33 cellular contexts compared by ENCODE assay signal in genomic region chr4:66842401-66842800, GRCh38.
"Had no signal": no experiment of that assay in that cellular context is flagged by ENCODE, and none has a peak within 500 bp of the region (broad histone marks: within the 10 kb centered on the region; RNA-seq: fewer than 3 reads in every experiment).

No MANE protein-coding gene starts in this region.

- H3K4me1 Mint-ChIP-seq: activated CD4-positive, alpha-beta T cell treated with anti-CD3 and anti-CD28 coated beads, Interleukin-2, amount 10 ng/mL, durations not matched to agents 7 days and 5 days; activated naive CD4-positive, alpha-beta T cell treated with anti-CD3 and anti-CD28 coated beads, Interleukin-2, amount 50 U/mL, for 24 hours; activated naive CD8-positive, alpha-beta T cell treated with anti-CD3 and anti-CD28 coated beads for 36 hours; activated naive CD8-positive, alpha-beta T cell treated with anti-CD3 and anti-CD28 coated beads, Interleukin-2, amount 50 U/mL, for 24 hours; activated T-helper 17 cell treated with anti-CD3 and anti-CD28 coated beads, Interleukin-2, amount 50 U/mL, for 72 hours; endodermal cell; T-helper 17 cell had no signal

- H3K9me3 ChIP-seq: adrenal gland, body of pancreas, breast epithelium, colonic mucosa had no signal

- ATAC-seq: activated CD8-positive, alpha-beta T cell treated with anti-CD3 and anti-CD28 coated beads for 36 hours; activated naive CD8-positive, alpha-beta T cell treated with anti-CD3 and anti-CD28 coated beads, Interleukin-2, amount 50 U/mL, for 24 hours; activated T-cell treated with anti-CD3 and anti-CD28 coated beads, Interleukin-2, amount 50 U/mL, for 4 hours; activated T-helper 17 cell treated with anti-CD3 and anti-CD28 coated beads, Interleukin-2, amount 50 U/mL, for 72 hours; body of pancreas; esophagus mucosa; heart right ventricle; T-helper 17 cell had no signal

- H3K27ac Mint-ChIP-seq: activated CD4-positive, alpha-beta T cell treated with anti-CD3 and anti-CD28 coated beads, Interleukin-2, amount 10 ng/mL, durations not matched to agents 7 days and 5 days; activated CD8-positive, alpha-beta T cell treated with anti-CD3 and anti-CD28 coated beads for 36 hours; activated naive CD4-positive, alpha-beta T cell treated with anti-CD3 and anti-CD28 coated beads for 36 hours; activated naive CD4-positive, alpha-beta T cell treated with anti-CD3 and anti-CD28 coated beads, Interleukin-2, amount 50 U/mL, for 24 hours; activated naive CD8-positive, alpha-beta T cell treated with anti-CD3 and anti-CD28 coated beads for 36 hours; activated naive CD8-positive, alpha-beta T cell treated with anti-CD3 and anti-CD28 coated beads, Interleukin-2, amount 50 U/mL, for 24 hours; activated T-helper 17 cell treated with anti-CD3 and anti-CD28 coated beads, Interleukin-2, amount 50 U/mL, for 72 hours; endodermal cell; T-helper 17 cell; T-helper 2 cell treated with Interferon-gamma antibody and Interleukin-4, amounts not matched to agents 5 μg/mL and 100 μg/mL, for 36 hours had no signal

- DNase-seq: activated CD4-positive, alpha-beta T cell treated with anti-CD3 and anti-CD28 coated beads for 4 hours; activated CD4-positive, alpha-beta T cell treated with anti-CD3 and anti-CD28 coated beads, Interleukin-2, amount 10 ng/mL, durations not matched to agents 7 days and 5 days; activated CD4-positive, alpha-beta T cell treated with anti-CD3 and anti-CD28 coated beads, Interleukin-2, amount 50 U/mL, for 48 hours; activated CD4-positive, CD25-positive, alpha-beta regulatory T cell; activated CD4-positive, CD25-positive, alpha-beta regulatory T cell treated with anti-CD3 and anti-CD28 coated beads, Interleukin-2, amount 50 U/mL, for 72 hours; activated CD8-positive, alpha-beta memory T cell treated with anti-CD3 and anti-CD28 coated beads for 24 hours; activated CD8-positive, alpha-beta T cell treated with anti-CD3 and anti-CD28 coated beads for 36 hours; activated effector memory CD4-positive, alpha-beta T cell treated with anti-CD3 and anti-CD28 coated beads, Interleukin-2, amount 50 U/mL, for 16 hours; activated naive CD4-positive, alpha-beta T cell treated with anti-CD3 and anti-CD28 coated beads for 36 hours; activated naive CD8-positive, alpha-beta T cell treated with anti-CD3 and anti-CD28 coated beads for 36 hours; activated naive CD8-positive, alpha-beta T cell treated with anti-CD3 and anti-CD28 coated beads, Interleukin-2, amount 50 U/mL, for 24 hours; activated T-cell treated with anti-CD3 and anti-CD28 coated beads, Interleukin-2, amount 50 U/mL, for 4 hours; adrenal gland; amygdala; aorta; body of pancreas; central memory CD4-positive, alpha-beta T cell; cerebellar nuclear complex; colonic mucosa; effector CD8-positive, alpha-beta T cell; endodermal cell; foreskin fibroblast; heart right ventricle; T-helper 1 cell; T-helper 17 cell; T1000 had no signal

- H3K36me3 Mint-ChIP-seq: activated naive CD4-positive, alpha-beta T cell treated with anti-CD3 and anti-CD28 coated beads, Interleukin-2, amount 50 U/mL, for 24 hours; activated naive CD8-positive, alpha-beta T cell treated with anti-CD3 and anti-CD28 coated beads for 36 hours had no signal

- H3K36me3 ChIP-seq: adrenal gland, breast epithelium, cardiac muscle cell, colonic mucosa, heart right ventricle had no signal

- H3K4me3 Mint-ChIP-seq: activated CD4-positive, alpha-beta T cell treated with anti-CD3 and anti-CD28 coated beads, Interleukin-2, amount 10 ng/mL, durations not matched to agents 7 days and 5 days; activated CD8-positive, alpha-beta T cell treated with anti-CD3 and anti-CD28 coated beads for 36 hours; activated naive CD4-positive, alpha-beta T cell treated with anti-CD3 and anti-CD28 coated beads for 36 hours; activated naive CD4-positive, alpha-beta T cell treated with anti-CD3 and anti-CD28 coated beads, Interleukin-2, amount 50 U/mL, for 24 hours; activated naive CD8-positive, alpha-beta T cell treated with anti-CD3 and anti-CD28 coated beads for 36 hours; activated naive CD8-positive, alpha-beta T cell treated with anti-CD3 and anti-CD28 coated beads, Interleukin-2, amount 50 U/mL, for 24 hours; activated T-cell treated with anti-CD3 and anti-CD28 coated beads, Interleukin-2, amount 50 U/mL, for 4 hours; activated T-helper 17 cell treated with anti-CD3 and anti-CD28 coated beads, Interleukin-2, amount 50 U/mL, for 72 hours; endodermal cell; T-helper 17 cell; T-helper 2 cell treated with Interferon-gamma antibody and Interleukin-4, amounts not matched to agents 5 μg/mL and 100 μg/mL, for 36 hours had no signal

- H3K4me1 ChIP-seq: adrenal gland, body of pancreas, breast epithelium, colonic mucosa, heart right ventricle had no signal

- H3K4me3 ChIP-seq: adrenal gland, body of pancreas, breast epithelium, cardiac muscle cell, colonic mucosa, heart right ventricle, hepatocyte had no signal

- H3K27ac ChIP-seq: adrenal gland, body of pancreas, breast epithelium, cardiac muscle cell, colonic mucosa, heart right ventricle, hepatocyte had no signal

- H3K27me3 Mint-ChIP-seq: activated CD4-positive, alpha-beta T cell treated with anti-CD3 and anti-CD28 coated beads, Interleukin-2, amount 10 ng/mL, durations not matched to agents 7 days and 5 days; activated CD8-positive, alpha-beta T cell treated with anti-CD3 and anti-CD28 coated beads for 36 hours; activated naive CD4-positive, alpha-beta T cell treated with anti-CD3 and anti-CD28 coated beads, Interleukin-2, amount 50 U/mL, for 24 hours; activated naive CD8-positive, alpha-beta T cell treated with anti-CD3 and anti-CD28 coated beads for 36 hours; activated naive CD8-positive, alpha-beta T cell treated with anti-CD3 and anti-CD28 coated beads, Interleukin-2, amount 50 U/mL, for 24 hours; activated T-helper 17 cell treated with anti-CD3 and anti-CD28 coated beads, Interleukin-2, amount 50 U/mL, for 72 hours; T-helper 17 cell had no signal

- H3K27me3 ChIP-seq: adrenal gland, body of pancreas, breast epithelium, cardiac muscle cell, colonic mucosa, heart right ventricle, hepatocyte had no signal
